Comparison of ENCODE assay signal across 28 cellular contexts in the genomic region with DNA sequence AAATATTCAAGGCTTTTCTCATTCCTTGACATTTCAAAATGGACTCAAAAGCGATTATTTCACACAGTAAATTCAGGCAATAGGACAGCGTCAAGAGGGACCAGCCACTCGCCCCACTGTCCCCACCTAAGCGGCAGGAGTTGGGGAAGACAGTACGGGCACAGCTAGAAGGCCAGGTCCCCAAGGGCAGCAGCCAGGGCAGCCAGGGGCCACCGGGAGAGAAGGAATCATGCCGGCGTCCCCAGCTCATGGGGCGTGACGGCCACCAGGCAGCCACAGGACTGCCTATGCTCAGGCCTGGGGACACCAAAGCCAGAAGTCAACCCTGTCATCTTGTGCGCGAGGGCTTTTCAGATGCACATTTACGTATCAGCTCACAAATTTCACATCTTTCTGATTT.
"Had no signal": no experiment of that assay in that cellular context is flagged by ENCODE, and none has a peak within 500 bp of the region (broad histone marks: within the 10 kb centered on the region; RNA-seq: fewer than 3 reads in every experiment).

No MANE protein-coding gene starts in this region.

- H2AFZ ChIP-seq: hepatocyte, parathyroid adenoma had no signal

- H3K9me3 ChIP-seq: lower lobe of right lung, neutrophil, prostate gland, testis, uterus had no signal

- DNase-seq: cerebellar nuclear complex; effector CD8-positive, alpha-beta T cell; foreskin keratinocyte; heart left ventricle; left cardiac atrium; left ventricle myocardium inferior; lower lobe of right lung; natural killer cell; right cardiac atrium; spleen; stimulated activated CD4-positive, alpha-beta T cell treated with anti-CD3 and anti-CD28 coated beads, Interleukin-4, amount 100 ng/mL, for 4 hours; stimulated activated naive CD8-positive, alpha-beta T cell treated with anti-CD3 and anti-CD28 coated beads, Interleukin-15, Interleukin-2, amounts not matched to agents 100 U/mL and 50 U/mL, for 24 hours; substantia nigra; testis; tibial artery; upper lobe of left lung; uterus had no signal

- H3K4me1 ChIP-seq: esophagus muscularis mucosa, foreskin keratinocyte, gastroesophageal sphincter, heart left ventricle, left ventricle myocardium inferior, lower lobe of right lung, parathyroid adenoma, prostate gland, spleen, testis, tibial artery, upper lobe of left lung, uterus had no signal

- H3K36me3 ChIP-seq: esophagus muscularis mucosa, gastroesophageal sphincter, heart left ventricle, left ventricle myocardium inferior, lower lobe of right lung, neutrophil, prostate gland, spleen, tibial artery, upper lobe of left lung, uterus had no signal

- H3K27me3 ChIP-seq: foreskin keratinocyte, hepatocyte, testis, upper lobe of left lung, uterus had no signal

- H3K36me3 Mint-ChIP-seq: natural killer cell; stimulated activated memory B cell treated with anti-CD40 and anti-IgM and Interleukin-4, amounts not matched to agents 10 μg/mL and 1 μg/mL and 100 μg/mL, for 72 hours had no signal

- H3K4me2 ChIP-seq: hepatocyte had no signal

- H3K27ac Mint-ChIP-seq: natural killer cell; stimulated activated memory B cell treated with anti-CD40 and anti-IgM and Interleukin-4, amounts not matched to agents 10 μg/mL and 1 μg/mL and 100 μg/mL, for 72 hours had no signal

- ATAC-seq: foreskin keratinocyte; gastroesophageal sphincter; heart left ventricle; left cardiac atrium; lower lobe of right lung; natural killer cell; right cardiac atrium; stimulated activated memory B cell treated with anti-CD40 and anti-IgM and Interleukin-4, amounts not matched to agents 10 μg/mL and 1 μg/mL and 100 μg/mL, for 72 hours; stimulated activated naive CD8-positive, alpha-beta T cell treated with anti-CD3 and anti-CD28 coated beads, Interleukin-15, Interleukin-2, amounts not matched to agents 100 U/mL and 50 U/mL, for 24 hours had no signal

- H3K9me3 Mint-ChIP-seq: natural killer cell had no signal

- H3K4me3 ChIP-seq: dorsolateral prefrontal cortex, esophagus muscularis mucosa, gastroesophageal sphincter, heart left ventricle, hepatocyte, left ventricle myocardium inferior, lower lobe of right lung, prostate gland, skin epidermis, spleen, testis, tibial artery, upper lobe of left lung, uterus had no signal

- H3K9ac ChIP-seq: parathyroid adenoma had no signal

- FAIRE-seq: colon, endothelial cell of umbilical vein had no signal

- H3K4me3 Mint-ChIP-seq: natural killer cell; stimulated activated memory B cell treated with anti-CD40 and anti-IgM and Interleukin-4, amounts not matched to agents 10 μg/mL and 1 μg/mL and 100 μg/mL, for 72 hours had no signal

- H3K27ac ChIP-seq: dorsolateral prefrontal cortex, esophagus muscularis mucosa, foreskin keratinocyte, gastroesophageal sphincter, heart left ventricle, hepatocyte, left ventricle myocardium inferior, lower lobe of right lung, neutrophil, parathyroid adenoma, prostate gland, skin epidermis, spleen, testis, tibial artery, upper lobe of left lung, uterus had no signal

- H3K27me3 Mint-ChIP-seq: stimulated activated memory B cell treated with anti-CD40 and anti-IgM and Interleukin-4, amounts not matched to agents 10 μg/mL and 1 μg/mL and 100 μg/mL, for 72 hours had no signal

- H3K4me1 Mint-ChIP-seq: natural killer cell; stimulated activated memory B cell treated with anti-CD40 and anti-IgM and Interleukin-4, amounts not matched to agents 10 μg/mL and 1 μg/mL and 100 μg/mL, for 72 hours had no signal
